1 cellular context compared by ENCODE assay signal in genomic region chr11:77126861-77127673, GRCh38.
TF ChIP-seq lines count a peak whose summit lies in the region.

No MANE protein-coding gene starts in this region.

TF ChIP-seq in HepG2, 621 proteins besides CTCF, POLR2A, EP300 and RAD21 (continued from another document and continues in another):
- TF ChIP-seq TRIM22 (IDR thresholded peaks at IDR 0.05) (no peak), NFKB2 (CRISPR knock-in tag; IDR thresholded peaks at IDR 0.05; ENCODE audit: borderline replicate concordance) (peak; percentile 74; the same call in 1 of the 2 replicates), MEIS1 (CRISPR knock-in tag; IDR thresholded peaks at IDR 0.05; ENCODE audit: borderline replicate concordance) (peak; percentile 87; the same call in 1 of the 2 replicates), SNAPC5 (CRISPR knock-in tag; IDR thresholded peaks at IDR 0.05; ENCODE audit: borderline replicate concordance) (no peak), ZNF691 (CRISPR knock-in tag; IDR thresholded peaks at IDR 0.05; ENCODE audit: borderline replicate concordance, low read depth) (peak; percentile 81; the same call in 1 of the 2 replicates), CENPX (CRISPR knock-in tag; IDR thresholded peaks at IDR 0.05) (no peak), PBX2 (CRISPR knock-in tag; IDR thresholded peaks at IDR 0.05) (no peak), RBM39 (IDR thresholded peaks at IDR 0.05; ENCODE audit: low read depth, low read length, poor library complexity, severe bottlenecking) (peak; percentile 43), ZNF251 (CRISPR knock-in tag; IDR thresholded peaks at IDR 0.05) (no peak), ZNF558 (CRISPR knock-in tag; IDR thresholded peaks at IDR 0.05; ENCODE audit: borderline replicate concordance) (peak; percentile 74; the same call in 1 of the 2 replicates), NR2F2 (IDR thresholded peaks at IDR 0.05; ENCODE audit: borderline replicate concordance, low read depth) (no peak), NFYB (CRISPR knock-in tag; IDR thresholded peaks at IDR 0.05) (no peak), THYN1 (CRISPR knock-in tag; IDR thresholded peaks at IDR 0.05; ENCODE audit: borderline replicate concordance, low read depth) (no peak), MIXL1 (CRISPR knock-in tag; IDR thresholded peaks at IDR 0.05) (no peak), FOSL2 (CRISPR knock-in tag; IDR thresholded peaks at IDR 0.05) (no peak), ZC3H13 (CRISPR knock-in tag; IDR thresholded peaks at IDR 0.05) (no peak), ZNF20 (CRISPR knock-in tag; IDR thresholded peaks at IDR 0.05) (no peak), NFIC (IDR thresholded peaks at IDR 0.05; ENCODE audit: low read length) (no peak), ZNF646 (CRISPR knock-in tag; IDR thresholded peaks at IDR 0.05) (no peak), ZIK1 (CRISPR knock-in tag; IDR thresholded peaks at IDR 0.05; ENCODE audit: borderline replicate concordance, low read depth) (0 out of 2 replicates have a peak, but pooled peaks have one; percentile 4), ZFP82 (CRISPR knock-in tag; IDR thresholded peaks at IDR 0.05; ENCODE audit: borderline replicate concordance) (no peak), JUND (CRISPR knock-in tag; IDR thresholded peaks at IDR 0.05) (no peak), NFE2L2 (IDR thresholded peaks at IDR 0.05; ENCODE audit: low read length) (no peak), ZNF546 (CRISPR knock-in tag; conservative IDR thresholded peaks at IDR 0.05) (no peak), ZNF724P (CRISPR knock-in tag; IDR thresholded peaks at IDR 0.05; ENCODE audit: borderline replicate concordance) (0 out of 2 replicates have a peak, but pooled peaks have one; percentile 55), ZNF335 (CRISPR knock-in tag; IDR thresholded peaks at IDR 0.05) (no peak), ZNF790 (CRISPR knock-in tag; IDR thresholded peaks at IDR 0.05; ENCODE audit: borderline replicate concordance) (no peak), PAWR (CRISPR knock-in tag; IDR thresholded peaks at IDR 0.05; ENCODE audit: borderline replicate concordance) (no peak), MLX (CRISPR knock-in tag; IDR thresholded peaks at IDR 0.05) (no peak), ETV5 (CRISPR knock-in tag; IDR thresholded peaks at IDR 0.05; ENCODE audit: borderline replicate concordance) (no peak; the same call in 1 of the 2 replicates), U2AF2 (IDR thresholded peaks at IDR 0.05; ENCODE audit: low read depth, low read length) (no peak), ZNF24 (IDR thresholded peaks at IDR 0.05) (no peak), ZHX1 (CRISPR knock-in tag; IDR thresholded peaks at IDR 0.05; ENCODE audit: low read depth) (no peak), CREM (IDR thresholded peaks at IDR 0.05) (no peak), CREM (CRISPR knock-in tag; IDR thresholded peaks at IDR 0.05) (no peak), ZNF746 (CRISPR knock-in tag; IDR thresholded peaks at IDR 0.05) (no peak), GTF2F1 (IDR thresholded peaks at IDR 0.05; ENCODE audit: low read length) (no peak), THAP9 (CRISPR knock-in tag; IDR thresholded peaks at IDR 0.05; ENCODE audit: borderline replicate concordance) (no peak), U2AF1 (optimal IDR thresholded peaks at IDR 0.05; ENCODE audit: low read depth, low read length) (no peak), SCMH1 (CRISPR knock-in tag; IDR thresholded peaks at IDR 0.05; ENCODE audit: borderline replicate concordance) (no peak), KDM1A (CRISPR knock-in tag; IDR thresholded peaks at IDR 0.05) (no peak)
